In the genomic region with DNA sequence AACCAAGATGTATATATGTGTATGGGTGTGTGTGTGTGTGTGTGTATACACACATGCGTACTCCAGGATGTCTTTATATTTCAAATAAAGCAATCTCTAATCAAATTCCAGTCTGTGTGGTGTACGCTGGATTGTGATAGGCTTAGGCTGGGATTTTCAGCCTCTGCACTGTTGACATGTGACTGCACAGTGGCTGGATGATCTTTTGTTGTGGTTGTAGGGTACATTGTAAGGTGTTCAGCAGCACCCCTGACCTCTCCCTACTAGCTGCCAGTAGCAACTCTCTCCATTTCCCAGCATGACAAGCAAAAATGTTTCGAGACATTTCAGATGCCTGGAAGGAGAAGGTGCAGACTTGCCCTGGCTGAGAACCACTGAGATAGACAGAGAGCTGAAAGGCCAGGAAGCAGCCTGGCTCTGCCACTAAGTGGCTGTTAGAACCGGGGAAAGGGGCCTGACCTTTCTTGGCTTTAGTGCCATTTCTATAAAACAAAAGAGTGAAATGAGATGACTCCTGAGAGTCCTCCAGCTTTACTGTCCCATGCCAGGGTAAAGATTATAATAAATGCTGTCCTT, we compare ENCODE assay signal across 11 cellular contexts. TPM values are rescaled to one million over a fixed set of nuclear protein-coding genes. Genes with fewer than 3 reads are reported as not detected.
A peak's percentile ranks its signal among the peaks of the same experiment; 100 is the strongest.
DNase-seq lines count a peak whose midpoint lies in the region; ATAC-seq, FAIRE-seq and TF ChIP-seq lines count a peak whose summit lies in the region.
"Had no signal": no experiment of that assay in that cellular context is flagged by ENCODE, and none has a peak within 500 bp of the region (broad histone marks: within the 10 kb centered on the region; RNA-seq: fewer than 3 reads in every experiment).

No MANE protein-coding gene starts in this region.

- H3K27ac Mint-ChIP-seq in GM23338 (0 out of 2 replicates have a peak overlapping the region, but pooled peaks have one; percentile 17), astrocyte (ENCODE audit: unreplicated experiment) (no peak overlapping the region), natural killer cell (peak overlapping the region; percentile 19 to 29)

- no peak for FAIRE-seq in astrocyte (lab: Jason Lieb, UNC)

- no peaks in the 10 kb centered on the region for H3K9me2 ChIP-seq in GM23338 (ENCODE audit: insufficient read depth)

- peaks cover 93% of the 10 kb centered on the region for H3K36me3 ChIP-seq in BLaER1
- H3K36me3 ChIP-seq in GM23338 (ENCODE audit: insufficient read depth), result peaks cover 25% of the 10 kb centered on the region
- H3K36me3 ChIP-seq in astrocyte (ENCODE audit: insufficient read depth, low read length), result peaks cover 24% of the 10 kb centered on the region

- H2AFZ ChIP-seq in GM23338, result no peak overlapping the region
- H2AFZ ChIP-seq in astrocyte (ENCODE audit: low read depth, low read length), result peak overlapping the region; percentile 32
- H2AFZ ChIP-seq: PC-9 had no signal

- peak overlapping the region; percentile 28 for H3K9ac ChIP-seq in BLaER1
- H3K9ac ChIP-seq in astrocyte (ENCODE audit: low read length), result peak overlapping the region; percentile 22

- intact Hi-C loops in natural killer cell (cut with micrococcal nuclease), result no loop called here

- H3K4me1 ChIP-seq in BLaER1 (peaks cover 18% of the 10 kb centered on the region), GM23338 (ENCODE audit: insufficient read depth) (no peaks in the 10 kb centered on the region), astrocyte (ENCODE audit: insufficient read depth, low read length) (peaks cover 7% of the 10 kb centered on the region)

- DNase-seq in GM23338 (ENCODE audit: low spot score) (no peak), astrocyte (ENCODE audit: low read depth) (no peak), natural killer cell (no peak), GOT3 (lab: John Stamatoyannopoulos, UW) (no peak), AG08395 (ENCODE audit: low spot score) (no peak), GF-D8 (lab: John Stamatoyannopoulos, UW) (no peak), NCI-H1105 treated with DMSO at 0.1 percent for 48 hours (lab: John Stamatoyannopoulos, UW) (no peak)
- DNase-seq: mucosa of descending colon, PC-9 had no signal

- no peaks in the 10 kb centered on the region for H3K4me1 Mint-ChIP-seq in GM23338
- peaks cover 6% of the 10 kb centered on the region for H3K4me1 Mint-ChIP-seq in astrocyte (ENCODE audit: low read depth, unreplicated experiment)
- peaks cover 19 to 38% of the 10 kb centered on the region in 2 donors for H3K4me1 Mint-ChIP-seq in natural killer cell

- H3K27me3 ChIP-seq in BLaER1 (no peaks in the 10 kb centered on the region), GM23338 (ENCODE audit: insufficient read depth) (no peaks in the 10 kb centered on the region), astrocyte (ENCODE audit: insufficient read depth, low read length) (no peaks in the 10 kb centered on the region)

- H3K27me3 Mint-ChIP-seq in GM23338 (ENCODE audit: insufficient read depth, low read depth, poor library complexity) (no peaks in the 10 kb centered on the region), astrocyte (ENCODE audit: low read depth, unreplicated experiment) (no peaks in the 10 kb centered on the region), natural killer cell (ENCODE audit: low read depth in 2 of 2) (no peaks in the 10 kb centered on the region)
- H3K27me3 Mint-ChIP-seq: activated naive CD8-positive, alpha-beta T cell had no signal

- no peak overlapping the region for H3K4me3 Mint-ChIP-seq in GM23338
- H3K4me3 Mint-ChIP-seq in astrocyte (ENCODE audit: unreplicated experiment), result no peak overlapping the region
- no peak overlapping the region for H3K4me3 Mint-ChIP-seq in natural killer cell

- ATAC-seq in GM23338 (no peak), natural killer cell (peak in 1 of 3 donors; percentile 34)
- ATAC-seq: mucosa of descending colon had no signal

- H3K36me3 Mint-ChIP-seq in GM23338 (ENCODE audit: low read depth) (peaks cover 31% of the 10 kb centered on the region), astrocyte (ENCODE audit: low read depth, unreplicated experiment) (peaks cover 12% of the 10 kb centered on the region), natural killer cell (peaks cover 28% of the 10 kb centered on the region)

- H3K9me3 ChIP-seq in BLaER1 (no peaks in the 10 kb centered on the region), astrocyte (ENCODE audit: insufficient read depth, low read depth, low read length) (no peaks in the 10 kb centered on the region)
- H3K9me3 ChIP-seq: mucosa of descending colon had no signal

- H3K79me2 ChIP-seq in GM23338 (replicated peaks; ENCODE audit: insufficient read depth), result no peaks in the 10 kb centered on the region
- H3K79me2 ChIP-seq in astrocyte (ENCODE audit: insufficient read depth, low read length), result no peaks in the 10 kb centered on the region

- H3F3A ChIP-seq in GM23338 (replicated peaks; ENCODE audit: low read depth), result no peaks in the 10 kb centered on the region

- no peak for TF ChIP-seq CTCF in GM23338 (conservative IDR thresholded peaks at IDR 0.05; ENCODE audit: low read depth in 2 of 2)
- TF ChIP-seq CTCF in astrocyte (IDR thresholded peaks at IDR 0.05; ENCODE audit: insufficient read depth, low read depth, low read length), result no peak
- no peak for TF ChIP-seq CTCF in natural killer cell (IDR thresholded peaks at IDR 0.05)

- H3K4me3 ChIP-seq in BLaER1 (no peak overlapping the region), GM23338 (no peak overlapping the region), astrocyte (ENCODE audit: insufficient read depth, low read depth, low read length) (peak overlapping the region; percentile 20)
- H3K4me3 ChIP-seq: mucosa of descending colon, PC-9 had no signal

- peak overlapping the region; percentile 65 for H3K27ac ChIP-seq in BLaER1
- H3K27ac ChIP-seq in GM23338 (ENCODE audit: low read depth), result no peak overlapping the region
- peak overlapping the region; percentile 41 for H3K27ac ChIP-seq in astrocyte (ENCODE audit: low read depth, low read length)
- H3K27ac ChIP-seq: PC-9 had no signal

- H4K20me1 ChIP-seq in BLaER1 (no peaks in the 10 kb centered on the region), GM23338 (replicated peaks; ENCODE audit: insufficient read depth) (peaks cover 6% of the 10 kb centered on the region), astrocyte (ENCODE audit: insufficient read depth, low read length) (no peaks in the 10 kb centered on the region)

- H3K4me2 ChIP-seq in BLaER1 (peak overlapping the region; percentile 69), GM23338 (no peak overlapping the region), astrocyte (ENCODE audit: low read length) (peak overlapping the region; percentile 76)
- H3K4me2 ChIP-seq: PC-9 had no signal

- H3K9me3 Mint-ChIP-seq in GM23338, result no peaks in the 10 kb centered on the region
- H3K9me3 Mint-ChIP-seq in astrocyte (ENCODE audit: unreplicated experiment), result no peaks in the 10 kb centered on the region
- no peaks in the 10 kb centered on the region for H3K9me3 Mint-ChIP-seq in natural killer cell

TF ChIP-seq in GM23338, 12 proteins besides CTCF, POLR2A, EP300 and RAD21 (continues in another document):
- TF ChIP-seq NANOG (IDR thresholded peaks at IDR 0.05; ENCODE audit: borderline replicate concordance), result no peak

RNA-seq across cellular contexts. Expression of gene PGM2, which starts 10.4 kb away (rescaled TPM):
- 30.8 and 36.6 TPM in 2 replicates for total RNA-seq in GM23338 (2014; rRNA removed; shearing (Covaris generic))
- 10.1 and 11.4 TPM in 2 replicates for polyA plus RNA-seq in GM23338 (2016; fragmentation: Nextera tagmentation; extraction: Ambion mirVana)
- total RNA-seq in astrocyte (23.8 and 24.4 TPM in 2 replicates), natural killer cell (10 to 100 TPM; 18.7 to 31.9 (median 27.1) TPM)

RNA-seq across cellular contexts. Expression of gene TBC1D1, which starts 54.0 kb away (rescaled TPM):
- 137 and 151 TPM in 2 replicates for total RNA-seq in GM23338 (2014; rRNA removed; shearing (Covaris generic))
- polyA plus RNA-seq in GM23338 (2016; fragmentation: Nextera tagmentation; extraction: Ambion mirVana), result 50.7 and 53.9 TPM in 2 replicates
- total RNA-seq in astrocyte (54.5 and 59.8 TPM in 2 replicates), natural killer cell (10 to 100 TPM; 59.2 to 78.6 (median 68.5) TPM)
